Comparison of ENCODE assay signal across 1 cellular context in the genomic region with DNA sequence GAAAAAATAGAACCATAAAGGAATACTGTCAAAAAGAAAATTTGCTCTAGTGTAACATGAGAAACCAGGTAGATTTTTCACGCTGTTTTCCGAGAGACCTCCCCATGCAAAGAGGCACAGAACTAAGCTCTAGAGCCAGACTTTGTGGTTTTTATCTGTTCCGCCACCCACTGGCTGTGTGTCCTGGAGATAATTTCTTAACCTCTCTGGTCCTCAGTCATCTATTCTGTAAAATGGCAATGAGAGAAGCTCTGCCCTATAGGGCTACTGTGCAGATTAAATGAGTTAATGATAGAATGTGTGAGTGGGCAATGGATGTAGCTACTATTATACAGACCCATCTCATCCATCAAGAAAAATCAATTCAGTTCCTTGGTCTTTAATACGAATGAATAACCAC.
TF ChIP-seq lines count a peak whose summit lies in the region.

No MANE protein-coding gene starts in this region.

TF ChIP-seq in K562, 482 proteins besides CTCF, POLR2A, EP300 and RAD21:
- TF ChIP-seq, protein P1, sequence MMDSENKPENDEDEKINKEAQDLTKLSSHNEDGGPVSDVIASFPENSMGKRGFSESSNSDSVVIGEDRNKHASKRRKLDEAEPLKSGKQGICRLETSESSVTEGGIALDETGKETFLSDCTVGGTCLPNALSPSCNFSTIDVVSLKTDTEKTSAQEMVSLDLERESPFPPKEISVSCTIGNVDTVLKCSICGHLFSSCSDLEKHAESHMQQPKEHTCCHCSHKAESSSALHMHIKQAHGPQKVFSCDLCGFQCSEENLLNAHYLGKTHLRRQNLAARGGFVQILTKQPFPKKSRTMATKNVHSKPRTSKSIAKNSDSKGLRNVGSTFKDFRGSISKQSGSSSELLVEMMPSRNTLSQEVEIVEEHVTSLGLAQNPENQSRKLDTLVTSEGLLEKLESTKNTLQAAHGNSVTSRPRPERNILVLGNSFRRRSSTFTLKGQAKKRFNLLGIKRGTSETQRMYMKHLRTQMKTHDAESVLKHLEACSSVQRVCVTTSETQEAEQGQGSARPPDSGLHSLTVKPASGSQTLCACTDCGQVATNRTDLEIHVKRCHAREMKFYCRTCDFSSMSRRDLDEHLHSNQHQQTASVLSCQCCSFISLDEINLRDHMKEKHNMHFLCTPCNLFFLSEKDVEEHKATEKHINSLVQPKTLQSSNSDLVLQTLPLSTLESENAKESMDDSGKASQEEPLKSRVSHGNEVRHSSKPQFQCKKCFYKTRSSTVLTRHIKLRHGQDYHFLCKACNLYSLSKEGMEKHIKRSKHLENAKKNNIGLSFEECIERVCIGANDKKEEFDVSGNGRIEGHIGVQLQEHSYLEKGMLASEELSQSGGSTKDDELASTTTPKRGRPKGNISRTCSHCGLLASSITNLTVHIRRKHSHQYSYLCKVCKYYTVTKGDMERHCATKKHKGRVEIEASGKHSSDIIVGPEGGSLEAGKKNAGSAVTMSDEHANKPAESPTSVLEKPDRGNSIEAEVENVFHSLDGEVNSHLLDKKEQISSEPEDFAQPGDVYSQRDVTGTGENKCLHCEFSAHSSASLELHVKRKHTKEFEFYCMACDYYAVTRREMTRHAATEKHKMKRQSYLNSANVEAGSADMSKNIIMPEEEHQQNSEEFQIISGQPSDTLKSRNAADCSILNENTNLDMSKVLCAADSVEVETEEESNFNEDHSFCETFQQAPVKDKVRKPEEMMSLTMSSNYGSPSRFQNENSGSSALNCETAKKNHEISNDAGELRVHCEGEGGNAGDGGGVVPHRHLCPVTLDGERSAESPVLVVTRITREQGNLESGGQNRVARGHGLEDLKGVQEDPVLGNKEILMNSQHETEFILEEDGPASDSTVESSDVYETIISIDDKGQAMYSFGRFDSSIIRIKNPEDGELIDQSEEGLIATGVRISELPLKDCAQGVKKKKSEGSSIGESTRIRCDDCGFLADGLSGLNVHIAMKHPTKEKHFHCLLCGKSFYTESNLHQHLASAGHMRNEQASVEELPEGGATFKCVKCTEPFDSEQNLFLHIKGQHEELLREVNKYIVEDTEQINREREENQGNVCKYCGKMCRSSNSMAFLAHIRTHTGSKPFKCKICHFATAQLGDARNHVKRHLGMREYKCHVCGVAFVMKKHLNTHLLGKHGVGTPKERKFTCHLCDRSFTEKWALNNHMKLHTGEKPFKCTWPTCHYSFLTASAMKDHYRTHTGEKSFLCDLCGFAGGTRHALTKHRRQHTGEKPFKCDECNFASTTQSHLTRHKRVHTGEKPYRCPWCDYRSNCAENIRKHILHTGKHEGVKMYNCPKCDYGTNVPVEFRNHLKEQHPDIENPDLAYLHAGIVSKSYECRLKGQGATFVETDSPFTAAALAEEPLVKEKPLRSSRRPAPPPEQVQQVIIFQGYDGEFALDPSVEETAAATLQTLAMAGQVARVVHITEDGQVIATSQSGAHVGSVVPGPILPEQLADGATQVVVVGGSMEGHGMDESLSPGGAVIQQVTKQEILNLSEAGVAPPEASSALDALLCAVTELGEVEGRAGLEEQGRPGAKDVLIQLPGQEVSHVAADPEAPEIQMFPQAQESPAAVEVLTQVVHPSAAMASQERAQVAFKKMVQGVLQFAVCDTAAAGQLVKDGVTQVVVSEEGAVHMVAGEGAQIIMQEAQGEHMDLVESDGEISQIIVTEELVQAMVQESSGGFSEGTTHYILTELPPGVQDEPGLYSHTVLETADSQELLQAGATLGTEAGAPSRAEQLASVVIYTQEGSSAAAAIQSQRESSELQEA (IDR thresholded peaks at IDR 0.05; ENCODE audit: low read depth) = no peak
- TF ChIP-seq ADNP (tag; IDR thresholded peaks at IDR 0.05) (0 out of 2 replicates have a peak, but pooled peaks have one; percentile 54), ZFP36 (IDR thresholded peaks at IDR 0.05; ENCODE audit: low read depth, low read length, partially characterized antibody) (peak; percentile 37), BCOR (IDR thresholded peaks at IDR 0.05) (peak; percentile 88), RBM25 (IDR thresholded peaks at IDR 0.05; ENCODE audit: low read depth, low read length, severe bottlenecking) (peak; percentile 93), FUS (optimal IDR thresholded peaks at IDR 0.05; ENCODE audit: low read depth, low read length) (no peak), KDM1A (IDR thresholded peaks at IDR 0.05) (peak; percentile 56 to 64; a peak in 3 of 4 replicates)
